In genomic region chr1:183619719-183620118, GRCh38 we compare ENCODE assay signal across 1 cellular context.
TF ChIP-seq lines count a peak whose summit lies in the region.

No MANE protein-coding gene starts in this region.

TF ChIP-seq in GM12878, 131 proteins besides CTCF, POLR2A, EP300 and RAD21:
- TF ChIP-seq BRCA1 (IDR thresholded peaks at IDR 0.05; ENCODE audit: low read depth, low read length): no peak
- no peak for TF ChIP-seq ZSCAN29 (IDR thresholded peaks at IDR 0.05)
- TF ChIP-seq ZBED1 (IDR thresholded peaks at IDR 0.05; ENCODE audit: borderline replicate concordance): no peak
- no peak for TF ChIP-seq JUNB (IDR thresholded peaks at IDR 0.05)
- TF ChIP-seq BCL3 (IDR thresholded peaks at IDR 0.05; ENCODE audit: borderline replicate concordance, insufficient read depth, low read depth, low read length, poor library complexity, severe bottlenecking): no peak
- no peak for TF ChIP-seq SP1 (IDR thresholded peaks at IDR 0.05; ENCODE audit: low read depth, low read length)
- no peak for TF ChIP-seq USF1 (IDR thresholded peaks at IDR 0.05; ENCODE audit: borderline replicate concordance, extremely low read length, insufficient read depth, low read depth, low read length)
- no peak for TF ChIP-seq SMC3 (IDR thresholded peaks at IDR 0.05; ENCODE audit: borderline replicate concordance, low read length)
- no peak for TF ChIP-seq BHLHE40 (IDR thresholded peaks at IDR 0.05; ENCODE audit: borderline replicate concordance in 1 of 2, low read depth in 2 of 2, low read length in 1 of 2)
- TF ChIP-seq SKIL (IDR thresholded peaks at IDR 0.05; ENCODE audit: low read depth, poor library complexity, severe bottlenecking): no peak
- no peak for TF ChIP-seq TBL1XR1 (IDR thresholded peaks at IDR 0.05; ENCODE audit: low read depth, low read length)
- no peak for TF ChIP-seq E2F4 (IDR thresholded peaks at IDR 0.05; ENCODE audit: low read depth, low read length)
- no peak for TF ChIP-seq TARDBP (IDR thresholded peaks at IDR 0.05; ENCODE audit: borderline replicate concordance)
- no peak for TF ChIP-seq RBBP5 (conservative IDR thresholded peaks at IDR 0.05)
- no peak for TF ChIP-seq YBX1 (IDR thresholded peaks at IDR 0.05)
